2 cellular contexts compared by ENCODE assay signal in the genomic region with DNA sequence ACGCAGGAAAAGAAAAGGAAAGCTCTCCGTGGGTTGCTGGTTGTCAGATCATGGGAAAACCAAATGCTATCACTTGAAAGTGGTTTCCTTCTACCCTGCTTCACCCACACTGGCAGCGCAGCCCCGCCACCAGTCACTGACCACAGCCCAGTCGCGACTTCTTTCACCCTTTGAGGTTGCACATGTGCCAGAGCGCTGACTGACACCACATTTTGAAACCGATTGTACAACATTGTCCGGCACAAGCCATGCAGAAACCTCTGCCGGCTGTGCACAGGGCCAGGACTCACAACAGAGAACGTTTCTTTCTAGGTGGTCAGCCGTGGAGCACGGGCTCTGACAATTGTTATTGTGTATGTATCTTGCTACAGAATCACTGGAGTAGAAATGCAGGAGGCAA.
TF ChIP-seq lines count a peak whose summit lies in the region.

No MANE protein-coding gene starts in this region.

TF ChIP-seq in SK-N-SH, 30 proteins besides CTCF, POLR2A, EP300 and RAD21 (continued from another document):
- TF ChIP-seq YY1 (IDR thresholded peaks at IDR 0.05; ENCODE audit: low read depth) (no peak), RFX5 (IDR thresholded peaks at IDR 0.05; ENCODE audit: low read length) (no peak), MEF2A (IDR thresholded peaks at IDR 0.05; ENCODE audit: borderline replicate concordance, low read depth) (no peak)

TF ChIP-seq in SK-N-SH treated with all-trans-retinoic acid at 6 μM for 48 hours, 23 proteins besides CTCF, POLR2A, EP300 and RAD21 (continued from another document):
- TF ChIP-seq ESRRG (CRISPR knock-in tag; IDR thresholded peaks at IDR 0.05) (no peak), PPARA (CRISPR knock-in tag; IDR thresholded peaks at IDR 0.05; ENCODE audit: borderline replicate concordance) (no peak), TCF4 (CRISPR knock-in tag; IDR thresholded peaks at IDR 0.05; ENCODE audit: borderline replicate concordance) (no peak), GLIS3 (CRISPR knock-in tag; IDR thresholded peaks at IDR 0.05) (no peak), POU6F1 (CRISPR knock-in tag; IDR thresholded peaks at IDR 0.05; ENCODE audit: borderline replicate concordance, low read depth) (no peak), ISL1 (CRISPR knock-in tag; IDR thresholded peaks at IDR 0.05) (no peak), RARB (CRISPR knock-in tag; IDR thresholded peaks at IDR 0.05) (no peak), ZFP3 (CRISPR knock-in tag; IDR thresholded peaks at IDR 0.05) (no peak)
TF ChIP-seq in SK-N-SH treated with all-trans-retinoic acid at 6 μM for 48 hours: peak in this region for 0.
